ENCODE assay signal across 1 cellular context in the genomic region with DNA sequence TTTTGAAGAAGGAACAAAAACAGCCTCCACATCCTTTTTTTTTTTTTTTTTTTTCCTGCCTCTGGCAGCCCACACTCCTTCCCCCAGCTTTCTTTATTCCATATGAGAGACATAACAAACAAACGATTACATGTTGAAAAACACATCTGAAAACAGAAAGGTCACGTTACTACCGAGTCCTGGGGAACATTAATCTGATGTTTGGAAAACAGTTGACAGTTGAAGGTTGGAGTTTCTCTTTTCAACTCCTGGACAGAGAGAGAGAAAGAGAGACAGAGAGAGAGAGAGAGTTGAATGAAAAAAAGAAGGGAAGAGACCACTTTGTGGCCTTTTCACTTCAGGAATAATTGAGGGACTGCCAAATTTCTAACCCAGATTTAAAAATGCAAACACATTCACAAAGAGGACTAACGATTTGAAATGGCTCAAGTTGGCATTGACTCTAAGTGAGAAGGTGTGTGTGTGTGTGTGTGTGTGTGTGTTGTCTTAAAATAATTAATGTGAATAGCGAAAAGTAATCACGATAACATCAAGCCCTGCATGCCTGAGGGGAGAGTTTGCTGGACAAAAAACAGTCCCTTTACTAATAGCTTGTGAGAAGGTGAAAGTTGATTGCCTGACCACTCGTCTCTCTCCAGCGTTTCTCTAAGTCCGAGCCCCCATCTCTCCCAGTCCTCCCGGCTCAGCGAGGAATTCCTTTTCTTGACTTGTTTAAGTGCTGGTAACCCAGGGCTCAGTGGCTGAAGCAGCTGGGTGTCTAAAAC.
TF ChIP-seq lines count a peak whose summit lies in the region.

No MANE protein-coding gene starts in this region.

TF ChIP-seq in SK-N-SH treated with all-trans-retinoic acid at 6 μM for 48 hours, 23 proteins besides CTCF, POLR2A, EP300 and RAD21 (continued from another document):
- TF ChIP-seq, protein P1, sequence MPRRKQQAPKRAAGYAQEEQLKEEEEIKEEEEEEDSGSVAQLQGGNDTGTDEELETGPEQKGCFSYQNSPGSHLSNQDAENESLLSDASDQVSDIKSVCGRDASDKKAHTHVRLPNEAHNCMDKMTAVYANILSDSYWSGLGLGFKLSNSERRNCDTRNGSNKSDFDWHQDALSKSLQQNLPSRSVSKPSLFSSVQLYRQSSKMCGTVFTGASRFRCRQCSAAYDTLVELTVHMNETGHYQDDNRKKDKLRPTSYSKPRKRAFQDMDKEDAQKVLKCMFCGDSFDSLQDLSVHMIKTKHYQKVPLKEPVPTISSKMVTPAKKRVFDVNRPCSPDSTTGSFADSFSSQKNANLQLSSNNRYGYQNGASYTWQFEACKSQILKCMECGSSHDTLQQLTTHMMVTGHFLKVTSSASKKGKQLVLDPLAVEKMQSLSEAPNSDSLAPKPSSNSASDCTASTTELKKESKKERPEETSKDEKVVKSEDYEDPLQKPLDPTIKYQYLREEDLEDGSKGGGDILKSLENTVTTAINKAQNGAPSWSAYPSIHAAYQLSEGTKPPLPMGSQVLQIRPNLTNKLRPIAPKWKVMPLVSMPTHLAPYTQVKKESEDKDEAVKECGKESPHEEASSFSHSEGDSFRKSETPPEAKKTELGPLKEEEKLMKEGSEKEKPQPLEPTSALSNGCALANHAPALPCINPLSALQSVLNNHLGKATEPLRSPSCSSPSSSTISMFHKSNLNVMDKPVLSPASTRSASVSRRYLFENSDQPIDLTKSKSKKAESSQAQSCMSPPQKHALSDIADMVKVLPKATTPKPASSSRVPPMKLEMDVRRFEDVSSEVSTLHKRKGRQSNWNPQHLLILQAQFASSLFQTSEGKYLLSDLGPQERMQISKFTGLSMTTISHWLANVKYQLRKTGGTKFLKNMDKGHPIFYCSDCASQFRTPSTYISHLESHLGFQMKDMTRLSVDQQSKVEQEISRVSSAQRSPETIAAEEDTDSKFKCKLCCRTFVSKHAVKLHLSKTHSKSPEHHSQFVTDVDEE (CRISPR knock-in tag; IDR thresholded peaks at IDR 0.05): peak; percentile 94
- no peak for TF ChIP-seq PPARA (CRISPR knock-in tag; IDR thresholded peaks at IDR 0.05; ENCODE audit: borderline replicate concordance)
- TF ChIP-seq ZNF8 (CRISPR knock-in tag; IDR thresholded peaks at IDR 0.05): 0 out of 2 replicates have a peak, but pooled peaks have one; percentile 24
- TF ChIP-seq, protein P2, sequence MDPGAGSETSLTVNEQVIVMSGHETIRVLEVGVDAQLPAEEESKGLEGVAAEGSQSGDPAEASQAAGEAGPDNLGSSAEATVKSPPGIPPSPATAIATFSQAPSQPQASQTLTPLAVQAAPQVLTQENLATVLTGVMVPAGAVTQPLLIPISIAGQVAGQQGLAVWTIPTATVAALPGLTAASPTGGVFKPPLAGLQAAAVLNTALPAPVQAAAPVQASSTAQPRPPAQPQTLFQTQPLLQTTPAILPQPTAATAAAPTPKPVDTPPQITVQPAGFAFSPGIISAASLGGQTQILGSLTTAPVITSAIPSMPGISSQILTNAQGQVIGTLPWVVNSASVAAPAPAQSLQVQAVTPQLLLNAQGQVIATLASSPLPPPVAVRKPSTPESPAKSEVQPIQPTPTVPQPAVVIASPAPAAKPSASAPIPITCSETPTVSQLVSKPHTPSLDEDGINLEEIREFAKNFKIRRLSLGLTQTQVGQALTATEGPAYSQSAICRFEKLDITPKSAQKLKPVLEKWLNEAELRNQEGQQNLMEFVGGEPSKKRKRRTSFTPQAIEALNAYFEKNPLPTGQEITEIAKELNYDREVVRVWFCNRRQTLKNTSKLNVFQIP (CRISPR knock-in tag; IDR thresholded peaks at IDR 0.05; ENCODE audit: borderline replicate concordance, low read depth): no peak
- TF ChIP-seq TCF4 (CRISPR knock-in tag; IDR thresholded peaks at IDR 0.05; ENCODE audit: borderline replicate concordance): peak; percentile 84; the same call in 1 of the 2 replicates
- TF ChIP-seq GLIS3 (CRISPR knock-in tag; IDR thresholded peaks at IDR 0.05): no peak
- TF ChIP-seq ZNF565 (CRISPR knock-in tag; conservative IDR thresholded peaks at IDR 0.05; ENCODE audit: low read depth): no peak
- TF ChIP-seq ESRRG (CRISPR knock-in tag; IDR thresholded peaks at IDR 0.05): 0 out of 2 replicates have a peak, but pooled peaks have one; percentile 36
